1 cellular context compared by ENCODE assay signal in genomic region chr11:61488651-61489291, GRCh38.
TF ChIP-seq lines count a peak whose summit lies in the region.

No MANE protein-coding gene starts in this region.

TF ChIP-seq in K562, 482 proteins besides CTCF, POLR2A, EP300 and RAD21:
- TF ChIP-seq NRF1 (conservative IDR thresholded peaks at IDR 0.05 in 1 of 2, IDR thresholded peaks at IDR 0.05 in 1 of 2) = peak; percentile 47 to 65
- TF ChIP-seq PHF20 (IDR thresholded peaks at IDR 0.05; ENCODE audit: partially characterized antibody) = no peak
